In the genomic region with DNA sequence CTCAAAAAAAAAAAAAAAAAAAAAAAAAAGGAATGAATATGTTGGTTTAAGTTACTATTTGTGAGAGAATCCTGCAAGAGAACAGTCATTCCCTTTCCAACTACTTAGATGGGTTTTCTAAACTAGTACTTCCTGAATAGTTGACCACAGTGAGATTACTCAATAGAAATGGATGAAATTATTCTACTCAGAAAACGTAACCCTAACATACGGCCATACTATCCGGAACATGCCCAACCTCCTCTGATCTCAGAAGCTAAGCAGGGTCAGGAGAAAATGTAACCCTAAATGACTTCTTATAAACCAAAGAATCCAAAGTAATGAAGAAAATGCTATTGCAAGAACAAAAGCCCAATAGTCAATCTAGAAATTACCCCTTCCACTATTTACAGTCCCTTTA, we compare ENCODE assay signal across 11 cellular contexts. TPM values are rescaled to one million over a fixed set of nuclear protein-coding genes. Genes with fewer than 3 reads are reported as not detected.
A peak's percentile ranks its signal among the peaks of the same experiment; 100 is the strongest.
DNase-seq lines count a peak whose midpoint lies in the region; ATAC-seq and TF ChIP-seq lines count a peak whose summit lies in the region.
"Had no signal": no experiment of that assay in that cellular context is flagged by ENCODE, and none has a peak within 500 bp of the region (broad histone marks: within the 10 kb centered on the region; RNA-seq: fewer than 3 reads in every experiment).

No MANE protein-coding gene starts in this region.

- intact Hi-C loops in activated naive CD4-positive, alpha-beta T cell treated with anti-CD3 and anti-CD28 coated beads for 36 hours (cut with micrococcal nuclease), result no loop called here

- POLR2A ChIA-PET in T-cell (lab: Charles Lee), result no interaction called here

- CTCF ChIA-PET in activated naive CD4-positive, alpha-beta T cell treated with anti-CD3 and anti-CD28 coated beads for 36 hours (lab: Charles Lee), result interaction anchor here (0.7 kb wide), 2 partner anchors 137 to 314 kb away, joined by 3 to 4 read pairs; no protein-coding TSS in a partner anchor
- CTCF ChIA-PET in T-cell (lab: Charles Lee), result no interaction called here

- no peaks in the 10 kb centered on the region for H3K27me3 Mint-ChIP-seq in activated naive CD4-positive, alpha-beta T cell treated with anti-CD3 and anti-CD28 coated beads for 36 hours (ENCODE audit: low read depth)
- no peaks in the 10 kb centered on the region for H3K27me3 Mint-ChIP-seq in T-cell

- no peak for TF ChIP-seq CTCF in fibroblast of mammary gland (conservative IDR thresholded peaks at IDR 0.05; ENCODE audit: control insufficient read depth, insufficient read depth, low read depth, low read length)

- peak overlapping the region; percentile 89 for H3K27ac Mint-ChIP-seq in activated naive CD4-positive, alpha-beta T cell treated with anti-CD3 and anti-CD28 coated beads for 36 hours
- H3K27ac Mint-ChIP-seq in T-cell, result peak overlapping the region; percentile 47 to 68
- peak overlapping the region; percentile 84 for H3K27ac Mint-ChIP-seq in stimulated activated effector memory CD8-positive, alpha-beta T cell treated with anti-CD3 and anti-CD28 coated beads, Interleukin-12 subunit alpha, Interleukin-12 subunit beta, amount 100 ng/mL, for 72 hours

- peaks cover 55% of the 10 kb centered on the region for H3K4me1 Mint-ChIP-seq in activated naive CD4-positive, alpha-beta T cell treated with anti-CD3 and anti-CD28 coated beads for 36 hours (ENCODE audit: low read depth)
- H3K4me1 Mint-ChIP-seq in T-cell, result peaks cover 47 to 63% (median 56%) of the 10 kb centered on the region in 3 donors
- peaks cover 28% of the 10 kb centered on the region for H3K4me1 Mint-ChIP-seq in stimulated activated effector memory CD8-positive, alpha-beta T cell treated with anti-CD3 and anti-CD28 coated beads, Interleukin-12 subunit alpha, Interleukin-12 subunit beta, amount 100 ng/mL, for 72 hours

- H3K9me3 Mint-ChIP-seq in activated naive CD4-positive, alpha-beta T cell treated with anti-CD3 and anti-CD28 coated beads for 36 hours, result no peaks in the 10 kb centered on the region
- no peaks in the 10 kb centered on the region for H3K9me3 Mint-ChIP-seq in T-cell
- no peaks in the 10 kb centered on the region for H3K9me3 Mint-ChIP-seq in stimulated activated effector memory CD8-positive, alpha-beta T cell treated with anti-CD3 and anti-CD28 coated beads, Interleukin-12 subunit alpha, Interleukin-12 subunit beta, amount 100 ng/mL, for 72 hours

- ATAC-seq in T-cell (replicated peaks in 1 of 4) (no peak), HG03469 (IDR thresholded peaks at IDR 0.05; ENCODE audit: unreplicated experiment) (no peak), GM18498 (IDR thresholded peaks at IDR 0.05; ENCODE audit: unreplicated experiment) (no peak)
- no peak for ATAC-seq in stimulated activated effector memory CD8-positive, alpha-beta T cell treated with anti-CD3 and anti-CD28 coated beads, Interleukin-12 subunit alpha, Interleukin-12 subunit beta, amount 100 ng/mL, for 72 hours

- DNase-seq in activated naive CD4-positive, alpha-beta T cell treated with anti-CD3 and anti-CD28 coated beads for 36 hours, result no peak
- no peak for DNase-seq in activated naive CD4-positive, alpha-beta T cell (lab: John Stamatoyannopoulos, UW)
- DNase-seq in T-cell (no peak), fibroblast of mammary gland (ENCODE audit: low read depth) (peak; percentile 30), NCI-H1694 treated with DMSO at 0.1 percent for 48 hours (lab: John Stamatoyannopoulos, UW) (no peak)
- DNase-seq in stimulated activated effector memory CD8-positive, alpha-beta T cell treated with anti-CD3 and anti-CD28 coated beads, Interleukin-12 subunit alpha, Interleukin-12 subunit beta, amount 100 ng/mL, for 72 hours (ENCODE audit: low spot score in 2 of 2), result no peak
- DNase-seq: activated effector memory CD4-positive, alpha-beta T cell treated with Interleukin-2 at 50 U/mL for 16 hours; NCI-H82 had no signal

- peak overlapping the region; percentile 56 for H3K4me3 Mint-ChIP-seq in activated naive CD4-positive, alpha-beta T cell treated with anti-CD3 and anti-CD28 coated beads for 36 hours
- H3K4me3 Mint-ChIP-seq in T-cell, result peak overlapping the region; percentile 65 to 96 (median 71)
- H3K4me3 Mint-ChIP-seq in stimulated activated effector memory CD8-positive, alpha-beta T cell treated with anti-CD3 and anti-CD28 coated beads, Interleukin-12 subunit alpha, Interleukin-12 subunit beta, amount 100 ng/mL, for 72 hours, result peak overlapping the region; percentile 87

- no peak overlapping the region for H3K4me3 ChIP-seq in fibroblast of mammary gland (ENCODE audit: control insufficient read depth, low read depth, low read length)
- H3K4me3 ChIP-seq: skin epidermis had no signal

- H3K36me3 Mint-ChIP-seq in activated naive CD4-positive, alpha-beta T cell treated with anti-CD3 and anti-CD28 coated beads for 36 hours (ENCODE audit: low read depth), result peaks cover 46% of the 10 kb centered on the region
- H3K36me3 Mint-ChIP-seq in T-cell, result peaks cover 32% of the 10 kb centered on the region
- H3K36me3 Mint-ChIP-seq in stimulated activated effector memory CD8-positive, alpha-beta T cell treated with anti-CD3 and anti-CD28 coated beads, Interleukin-12 subunit alpha, Interleukin-12 subunit beta, amount 100 ng/mL, for 72 hours, result peaks cover 97% of the 10 kb centered on the region

RNA-seq across cellular contexts. Expression of a gene that starts 4.3 kb away (rescaled TPM):
- total RNA-seq in activated naive CD4-positive, alpha-beta T cell treated with anti-CD3 and anti-CD28 coated beads for 36 hours, result 10 to 100 TPM; 37.9 to 39.1 TPM
- total RNA-seq in T-cell, result 100 to 1,000 TPM in 2 of 5 donors, 10 to 100 TPM in 3; 64.1 to 118 (median 66.4) TPM

RNA-seq across cellular contexts. Expression of a gene that starts 38.7 kb away (rescaled TPM):
- total RNA-seq in activated naive CD4-positive, alpha-beta T cell treated with anti-CD3 and anti-CD28 coated beads for 36 hours, result 10 to 100 TPM; 73.8 to 77.0 TPM
- total RNA-seq in T-cell, result 100 to 1,000 TPM in 2 of 5 donors, 10 to 100 TPM in 3; 49.6 to 109 (median 57.7) TPM
